In the genomic region with DNA sequence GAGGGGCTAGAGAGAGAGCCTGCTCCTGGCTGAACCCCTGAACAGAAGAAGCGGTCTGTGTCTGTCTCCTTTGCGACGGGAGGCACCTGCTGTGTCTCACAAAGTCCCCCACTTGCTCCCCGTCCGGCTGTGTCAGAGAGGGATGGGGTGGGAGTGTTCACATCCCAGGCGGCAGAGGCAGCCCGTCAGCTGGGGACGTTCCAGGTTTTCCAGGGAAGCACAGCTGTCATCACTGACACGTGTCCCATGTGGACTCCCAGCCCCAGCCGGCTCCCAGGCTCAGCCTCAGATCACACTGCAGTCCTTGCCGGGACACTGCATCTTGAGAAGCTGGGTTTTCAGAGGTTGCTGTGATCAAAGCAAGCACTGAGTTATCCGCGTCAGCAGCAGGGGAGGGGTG, we compare ENCODE assay signal across 9 cellular contexts. TPM values are rescaled to one million over a fixed set of nuclear protein-coding genes. Genes with fewer than 3 reads are reported as not detected.
DNase-seq lines count a peak whose midpoint lies in the region; ATAC-seq, FAIRE-seq and TF ChIP-seq lines count a peak whose summit lies in the region.
"Had no signal": no experiment of that assay in that cellular context is flagged by ENCODE, and none has a peak within 500 bp of the region (broad histone marks: within the 10 kb centered on the region; RNA-seq: fewer than 3 reads in every experiment).

No MANE protein-coding gene starts in this region.

- CTCF ChIA-PET in AG04450 (lab: Charles Lee) = no interaction called here

- peaks cover 3% of the 10 kb centered on the region for H3K23me2 ChIP-seq in H9 (ENCODE audit: insufficient read length, low read depth, low read length, poor library complexity, severe bottlenecking)

- no peak for TF ChIP-seq POLR2A in H54 (IDR thresholded peaks at IDR 0.05; ENCODE audit: low read depth, low read length)

- H3K79me1 ChIP-seq in H9 (ENCODE audit: insufficient read depth, low read depth, low read length, poor library complexity, severe bottlenecking) = no peaks in the 10 kb centered on the region

- FAIRE-seq in H54 (lab: Jason Lieb, UNC) = no peak

- H3K4me3 Mint-ChIP-seq in H9 (peak overlapping the region; percentile 87 to 94), memory B cell (peak overlapping the region; percentile 96)
- peak overlapping the region; percentile 94 for H3K4me3 Mint-ChIP-seq in activated naive CD8-positive, alpha-beta T cell treated with anti-CD3 and anti-CD28 coated beads, Interleukin-2, amount 10 ng/mL, durations not matched to agents 7 days and 5 days

- H3K36me3 Mint-ChIP-seq in H9 (ENCODE audit: insufficient read depth in 1 of 3, low read depth in 3 of 3) = peaks cover 7 to 40% (median 37%) of the 10 kb centered on the region in 3 experiments; a peak in 6 of 7 replicates
- no peaks in the 10 kb centered on the region for H3K36me3 Mint-ChIP-seq in activated naive CD8-positive, alpha-beta T cell treated with anti-CD3 and anti-CD28 coated beads, Interleukin-2, amount 10 ng/mL, durations not matched to agents 7 days and 5 days
- H3K36me3 Mint-ChIP-seq in memory B cell = peaks cover 8% of the 10 kb centered on the region

- H3K9ac ChIP-seq in H9 (ENCODE audit: extremely low read depth, insufficient read length, low read length) = no peak overlapping the region

- no peaks in the 10 kb centered on the region for H4K20me1 ChIP-seq in H9 (ENCODE audit: control insufficient read depth, insufficient read depth, insufficient read length)

- no peak overlapping the region for H3K4me2 ChIP-seq in H9 (ENCODE audit: insufficient read depth, insufficient read length, low read length)

- H3K23ac ChIP-seq in H9 (ENCODE audit: insufficient read length, low read depth, low read length) = no peak overlapping the region

- no peak overlapping the region for H3K18ac ChIP-seq in H9 (ENCODE audit: insufficient read length, low read depth, low read length)

- H3K79me2 ChIP-seq in H9 (ENCODE audit: insufficient read depth, low read length) = no peaks in the 10 kb centered on the region; the same call in 1 of the 2 replicates

- H3K56ac ChIP-seq in H9 (ENCODE audit: insufficient read length, low read depth, low read length) = no peak overlapping the region

- H4K5ac ChIP-seq in H9 (ENCODE audit: insufficient read length, low read depth, low read length) = no peak overlapping the region

- no peak overlapping the region for H3K4ac ChIP-seq in H9 (ENCODE audit: low read depth, low read length)

- H3K4me3 ChIP-seq in AG04450 (ENCODE audit: low read depth, low read length) = peak overlapping the region; percentile 75

- H3K9me3 Mint-ChIP-seq in H9 = no peaks in the 10 kb centered on the region
- H3K9me3 Mint-ChIP-seq in activated naive CD8-positive, alpha-beta T cell treated with anti-CD3 and anti-CD28 coated beads, Interleukin-2, amount 10 ng/mL, durations not matched to agents 7 days and 5 days = no peaks in the 10 kb centered on the region
- no peaks in the 10 kb centered on the region for H3K9me3 Mint-ChIP-seq in memory B cell

- no peak overlapping the region for H2BK20ac ChIP-seq in H9 (ENCODE audit: low read depth, low read length, poor library complexity, severe bottlenecking)

- no peak overlapping the region for H4K91ac ChIP-seq in H9 (ENCODE audit: insufficient read length, low read depth, low read length)

- no peak overlapping the region for H2AFZ ChIP-seq in H9 (ENCODE audit: low read length)

- POLR2A ChIA-PET in AG04450 (lab: Yijun Ruan, JAX) = interaction anchor here (1.4 kb wide), 1 partner anchor 183 kb away, joined by 3 read pairs; a partner anchor contains a TSS
- POLR2A ChIA-PET in activated naive CD8-positive, alpha-beta T cell treated with anti-CD3 and anti-CD28 coated beads, Interleukin-2, amount 10 ng/mL, durations not matched to agents 7 days and 5 days (lab: Charles Lee) = interaction anchor here (2.2 to 3.5 kb wide), 2 partner anchors 39 to 74 kb away, joined by 11 to 26 read pairs; a partner anchor contains a TSS

- H2AK5ac ChIP-seq in H9 (ENCODE audit: insufficient read length, low read length) = no peak overlapping the region

- DNase-seq in AG04450 (ENCODE audit: low read depth, low spot score) = no peak
- no peak for DNase-seq in H9
- DNase-seq in activated naive CD8-positive, alpha-beta T cell treated with anti-CD3 and anti-CD28 coated beads, Interleukin-2, amount 10 ng/mL, durations not matched to agents 7 days and 5 days = no peak
- DNase-seq in memory B cell (ENCODE audit: low spot score in 2 of 2) = no peak
- no peak for DNase-seq in H54 (ENCODE audit: insufficient read length, low spot score)
- no peak for DNase-seq in stimulated activated CD4-positive, alpha-beta T cell treated with anti-CD3 and anti-CD28 coated beads, Interleukin-4, amount 100 ng/mL, for 1 hour
- DNase-seq in EL = no peak
- DNase-seq in kidney glomerular epithelial cell (lab: John Stamatoyannopoulos, UW) = no peak
- DNase-seq: GDM1 had no signal

- TF ChIP-seq CTCF in AG04450 (IDR thresholded peaks at IDR 0.05; ENCODE audit: low read depth, low read length) (no peak), H9 (conservative IDR thresholded peaks at IDR 0.05) (no peak; the same call in 2 of the 3 replicates)

- no peak overlapping the region for H2BK5ac ChIP-seq in H9 (ENCODE audit: insufficient read length, low read length)

- no peak overlapping the region for H2BK120ac ChIP-seq in H9 (ENCODE audit: low read depth, low read length, poor library complexity, severe bottlenecking)

- WGBS in H9 (ENCODE audit: extremely low coverage, insufficient read length, low lambda C conversion rate) = no CpG with 5 or more reads among the region's 13 CpGs

- H3K9me3 ChIP-seq in AG04450 (ENCODE audit: control insufficient read depth, insufficient read depth, low read length) (no peaks in the 10 kb centered on the region; the same call in 1 of the 2 replicates), H9 (ENCODE audit: control insufficient read depth, low read depth, low read length) (no peaks in the 10 kb centered on the region)

- no peak overlapping the region for H3K14ac ChIP-seq in H9 (ENCODE audit: insufficient read depth, low read length)

- no peak overlapping the region for H2BK12ac ChIP-seq in H9 (ENCODE audit: insufficient read length, low read depth, low read length)

- ATAC-seq in activated naive CD8-positive, alpha-beta T cell treated with anti-CD3 and anti-CD28 coated beads, Interleukin-2, amount 10 ng/mL, durations not matched to agents 7 days and 5 days (ENCODE audit: low read depth) = no peak
- no peak for ATAC-seq in memory B cell (ENCODE audit: low read depth)

- H3K4me1 Mint-ChIP-seq in H9 = peaks cover 4 to 12% of the 10 kb centered on the region in 2 experiments
- H3K4me1 Mint-ChIP-seq in activated naive CD8-positive, alpha-beta T cell treated with anti-CD3 and anti-CD28 coated beads, Interleukin-2, amount 10 ng/mL, durations not matched to agents 7 days and 5 days = peaks cover 8% of the 10 kb centered on the region
- peaks cover 16% of the 10 kb centered on the region for H3K4me1 Mint-ChIP-seq in memory B cell

- H2BK15ac ChIP-seq in H9 (ENCODE audit: low read depth, low read length) = no peak overlapping the region

- H3K27me3 ChIP-seq in AG04450 (ENCODE audit: control insufficient read depth, insufficient read depth, low read length) = no peaks in the 10 kb centered on the region
- no peaks in the 10 kb centered on the region for H3K27me3 ChIP-seq in H9 (ENCODE audit: insufficient read depth, low read length)

- peak overlapping the region; percentile 11 for H3K27ac ChIP-seq in AG04450 (ENCODE audit: low read depth, low read length)
- no peak overlapping the region for H3K27ac ChIP-seq in H9 (ENCODE audit: insufficient read length, low read depth, low read length)

- no peaks in the 10 kb centered on the region; the same call in 1 of the 2 replicates for H3K4me1 ChIP-seq in H9 (ENCODE audit: insufficient read depth, low read length)

- H3K27ac Mint-ChIP-seq in H9 (no peak overlapping the region), memory B cell (no peak overlapping the region)
- H3K27ac Mint-ChIP-seq in activated naive CD8-positive, alpha-beta T cell treated with anti-CD3 and anti-CD28 coated beads, Interleukin-2, amount 10 ng/mL, durations not matched to agents 7 days and 5 days = peak overlapping the region; percentile 34

- no peak overlapping the region for H4K8ac ChIP-seq in H9 (replicated peaks; ENCODE audit: insufficient read length, low read depth, low read length)

- no peaks in the 10 kb centered on the region; the same call in none of the 2 replicates for H3K27me3 Mint-ChIP-seq in H9 (ENCODE audit: low read depth)
- H3K27me3 Mint-ChIP-seq in activated naive CD8-positive, alpha-beta T cell treated with anti-CD3 and anti-CD28 coated beads, Interleukin-2, amount 10 ng/mL, durations not matched to agents 7 days and 5 days = no peaks in the 10 kb centered on the region
- H3K27me3 Mint-ChIP-seq in memory B cell = no peaks in the 10 kb centered on the region

- no peak overlapping the region for H3T11ph ChIP-seq in H9 (ENCODE audit: low read length)

RNA-seq across cellular contexts. Expression of a gene that starts 1.6 kb away (rescaled TPM):
- 6.2 and 7.4 TPM in 2 replicates for polyA plus RNA-seq in AG04450 (2011; rRNA removed)
- polyA minus RNA-seq in AG04450 (2011; rRNA and poly(A)+ RNA removed) = 2.6 and 3.5 TPM in 2 replicates
- 93.4 and 98.9 TPM in 2 replicates for total RNA-seq in H9 (2021)
- total RNA-seq in activated naive CD8-positive, alpha-beta T cell treated with anti-CD3 and anti-CD28 coated beads, Interleukin-2, amount 10 ng/mL, durations not matched to agents 7 days and 5 days = 10 to 100 TPM; 53.9 to 57.1 TPM

RNA-seq across cellular contexts. Expression of a gene that starts 6.0 kb away (rescaled TPM):
- not detected in 2 replicates for polyA plus RNA-seq in AG04450 (2011; rRNA removed)
- polyA minus RNA-seq in AG04450 (2011; rRNA and poly(A)+ RNA removed) = not detected in 2 replicates
- 0.20 TPM in 1 of 2 replicates, not detected in the other for total RNA-seq in H9 (2021)
- total RNA-seq in activated naive CD8-positive, alpha-beta T cell treated with anti-CD3 and anti-CD28 coated beads, Interleukin-2, amount 10 ng/mL, durations not matched to agents 7 days and 5 days = not detected

RNA-seq across cellular contexts. Expression of a gene that starts 19.9 kb away (rescaled TPM):
- polyA plus RNA-seq in AG04450 (2011; rRNA removed) = 15.7 and 19.1 TPM in 2 replicates
- polyA minus RNA-seq in AG04450 (2011; rRNA and poly(A)+ RNA removed) = 27.0 and 38.5 TPM in 2 replicates
- 70.0 and 75.3 TPM in 2 replicates for total RNA-seq in H9 (2021)
- 10 to 100 TPM; 69.7 to 72.2 TPM for total RNA-seq in activated naive CD8-positive, alpha-beta T cell treated with anti-CD3 and anti-CD28 coated beads, Interleukin-2, amount 10 ng/mL, durations not matched to agents 7 days and 5 days

RNA-seq across cellular contexts. Expression of a gene that starts 38.8 kb away (rescaled TPM):
- 6.2 and 8.4 TPM in 2 replicates for polyA plus RNA-seq in AG04450 (2011; rRNA removed)
- 5.5 and 8.4 TPM in 2 replicates for polyA minus RNA-seq in AG04450 (2011; rRNA and poly(A)+ RNA removed)
- not detected in 2 replicates for total RNA-seq in H9 (2021)
- 10 to 100 TPM; 68.3 to 72.0 TPM for total RNA-seq in activated naive CD8-positive, alpha-beta T cell treated with anti-CD3 and anti-CD28 coated beads, Interleukin-2, amount 10 ng/mL, durations not matched to agents 7 days and 5 days

RNA-seq across cellular contexts. Expression of a gene that starts 50.4 kb away (rescaled TPM):
- polyA plus RNA-seq in AG04450 (2011; rRNA removed) = 0.02 and 0.06 TPM in 2 replicates
- not detected in 2 replicates for polyA minus RNA-seq in AG04450 (2011; rRNA and poly(A)+ RNA removed)
- total RNA-seq in H9 (2021) = 1.3 and 2.0 TPM in 2 replicates
- total RNA-seq in activated naive CD8-positive, alpha-beta T cell treated with anti-CD3 and anti-CD28 coated beads, Interleukin-2, amount 10 ng/mL, durations not matched to agents 7 days and 5 days = 1 to 10 TPM; 6.1 to 6.5 TPM
